In the genomic region with DNA sequence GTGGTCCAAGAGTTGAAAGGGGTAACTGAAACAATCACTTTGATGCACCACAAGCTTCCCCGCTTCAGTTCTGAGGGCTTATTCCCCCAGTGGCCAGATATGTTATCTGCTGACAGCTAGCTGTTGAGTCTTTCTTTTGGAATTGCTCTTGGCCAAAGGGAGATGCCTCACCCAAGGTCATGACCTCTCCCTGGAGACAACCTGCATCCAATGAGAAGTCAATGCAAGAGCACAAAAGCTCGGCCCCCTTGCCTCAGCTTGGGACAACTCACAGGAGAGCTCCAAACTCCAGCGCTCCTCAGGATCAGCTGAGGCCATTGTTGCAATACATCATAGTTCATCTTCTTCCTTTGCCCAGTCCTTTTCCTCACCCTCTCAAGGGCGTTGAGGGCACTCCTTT, we compare ENCODE assay signal across 21 cellular contexts.
"Had no signal": no experiment of that assay in that cellular context is flagged by ENCODE, and none has a peak within 500 bp of the region (broad histone marks: within the 10 kb centered on the region; RNA-seq: fewer than 3 reads in every experiment).

No MANE protein-coding gene starts in this region.

- H3K27me3 ChIP-seq: gastrocnemius medialis, sigmoid colon, spleen, vagina had no signal

- H3K4me3 ChIP-seq: gastrocnemius medialis, sigmoid colon, spleen, thoracic aorta, vagina had no signal

- H3K36me3 ChIP-seq: gastrocnemius medialis, sigmoid colon, spleen, thoracic aorta, vagina had no signal

- H3K4me1 ChIP-seq: gastrocnemius medialis, parathyroid adenoma, spleen had no signal

- H3K27ac ChIP-seq: gastrocnemius medialis, parathyroid adenoma, sigmoid colon, spleen, thoracic aorta, vagina had no signal

- H3K9me3 ChIP-seq: gastrocnemius medialis had no signal

- DNase-seq: activated CD4-positive, alpha-beta memory T cell treated with anti-CD3 and anti-CD28 coated beads, Interleukin-2, amount 10 ng/mL, durations not matched to agents 7 days and 5 days; activated CD4-positive, alpha-beta T cell treated with anti-CD3 and anti-CD28 coated beads, Interleukin-2, amount 10 ng/mL, durations not matched to agents 24 days and 14 days; activated effector memory CD4-positive, alpha-beta T cell treated with Interleukin-2 at 50 U/mL for 16 hours; activated naive CD4-positive, alpha-beta T cell treated with anti-CD3 and anti-CD28 coated beads, Interleukin-2, amount 10 ng/mL, durations not matched to agents 7 days and 5 days; activated T-cell treated with anti-CD3 and anti-CD28 coated beads, Interleukin-2, amount 50 U/mL, for 72 hours; amygdala; caudate nucleus; dermis blood vessel endothelial cell; effector CD8-positive, alpha-beta T cell; erythroblast; kidney; mammary epithelial cell; sigmoid colon; spleen; stimulated activated CD4-positive, alpha-beta T cell treated with anti-CD3 and anti-CD28 coated beads, Interleukin-4, amount 100 ng/mL, for 1 hour; stimulated activated naive CD4-positive, alpha-beta T cell had no signal

- ATAC-seq: activated T-cell treated with anti-CD3 and anti-CD28 coated beads, Interleukin-2, amount 50 U/mL, for 72 hours; gastrocnemius medialis; left lobe of liver had no signal
